In the genomic region with DNA sequence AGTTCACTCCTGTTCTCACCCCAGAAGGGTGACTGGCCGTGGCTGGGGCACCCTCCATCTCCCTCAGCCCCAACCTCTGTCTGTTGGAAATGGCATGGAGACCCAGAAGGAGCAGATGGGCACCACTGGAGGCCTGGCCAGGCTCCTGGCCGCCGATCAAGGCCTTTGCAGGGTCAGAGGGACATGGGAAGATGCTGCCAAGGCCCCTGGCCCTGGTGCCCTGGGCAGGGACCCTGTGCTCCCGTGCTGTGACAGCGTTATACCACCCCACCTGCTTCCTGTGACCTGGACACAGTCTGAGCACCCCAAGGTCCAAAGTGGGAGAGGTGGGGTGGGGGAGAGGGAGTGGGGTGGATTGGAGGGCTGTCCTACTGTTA, we compare ENCODE assay signal across 19 cellular contexts. TPM values are rescaled to one million over a fixed set of nuclear protein-coding genes. Genes with fewer than 3 reads are reported as not detected.
DNase-seq lines count a peak whose midpoint lies in the region; ATAC-seq and TF ChIP-seq lines count a peak whose summit lies in the region.
"Had no signal": no experiment of that assay in that cellular context is flagged by ENCODE, and none has a peak within 500 bp of the region (broad histone marks: within the 10 kb centered on the region; RNA-seq: fewer than 3 reads in every experiment).

No MANE protein-coding gene starts in this region.

- no TSS peak for BruUV-seq in Calu3 (replicated peaks; lab: Mats Ljungman, UMichigan)

- peaks cover 77% of the 10 kb centered on the region for H3K4me1 ChIP-seq in skeletal muscle satellite cell (ENCODE audit: control insufficient read depth, insufficient read depth, low read length)

- no peaks in the 10 kb centered on the region for H3K27me3 Mint-ChIP-seq in activated T-cell treated with anti-CD3 and anti-CD28 coated beads, Interleukin-2, amount 50 U/mL, for 24 hours
- no peaks in the 10 kb centered on the region for H3K27me3 Mint-ChIP-seq in activated T-cell treated with anti-CD3 and anti-CD28 coated beads, Interleukin-2, amount 50 U/mL, for 4 hours (ENCODE audit: low read depth)
- H3K27me3 Mint-ChIP-seq in Calu3 (ENCODE audit: unreplicated experiment), result no peaks in the 10 kb centered on the region
- H3K27me3 Mint-ChIP-seq: brain; memory B cell; stimulated activated naive CD8-positive, alpha-beta T cell treated with anti-CD3 and anti-CD28 coated beads, Interleukin-15, Interleukin-2, amounts not matched to agents 100 ng/mL and 50 ng/mL, for 24 hours had no signal

- peak overlapping the region; percentile 68 for H3K27ac Mint-ChIP-seq in activated T-cell treated with anti-CD3 and anti-CD28 coated beads, Interleukin-2, amount 50 U/mL, for 24 hours
- H3K27ac Mint-ChIP-seq in Calu3 (ENCODE audit: unreplicated experiment), result no peak overlapping the region
- H3K27ac Mint-ChIP-seq: HFFc6; memory B cell; nephron; stimulated activated naive CD8-positive, alpha-beta T cell treated with anti-CD3 and anti-CD28 coated beads, Interleukin-15, Interleukin-2, amounts not matched to agents 100 ng/mL and 50 ng/mL, for 24 hours had no signal

- H3K4me2 ChIP-seq in skeletal muscle satellite cell (ENCODE audit: low read length), result peak overlapping the region; percentile 97

- H3K4me3 Mint-ChIP-seq in activated T-cell treated with anti-CD3 and anti-CD28 coated beads, Interleukin-2, amount 50 U/mL, for 24 hours, result no peak overlapping the region
- no peak overlapping the region for H3K4me3 Mint-ChIP-seq in activated T-cell treated with anti-CD3 and anti-CD28 coated beads, Interleukin-2, amount 50 U/mL, for 4 hours
- H3K4me3 Mint-ChIP-seq in Calu3 (ENCODE audit: low read depth, unreplicated experiment), result peak overlapping the region; percentile 64
- H3K4me3 Mint-ChIP-seq: brain; HFFc6; nephron; stimulated activated naive CD8-positive, alpha-beta T cell treated with anti-CD3 and anti-CD28 coated beads, Interleukin-15, Interleukin-2, amounts not matched to agents 100 ng/mL and 50 ng/mL, for 24 hours had no signal

- no peak for DNase-seq in activated T-cell treated with anti-CD3 and anti-CD28 coated beads, Interleukin-2, amount 50 U/mL, for 24 hours
- no peak for DNase-seq in activated T-cell treated with anti-CD3 and anti-CD28 coated beads, Interleukin-2, amount 50 U/mL, for 4 hours
- DNase-seq in Calu3 (no peak), H7 (no peak), NCI-H82 treated with DMSO at 0.1 percent for 48 hours (lab: John Stamatoyannopoulos, UW; ENCODE audit: unreplicated experiment) (no peak)
- DNase-seq in stimulated activated CD4-positive, alpha-beta T cell treated with anti-CD3 and anti-CD28 coated beads, Interleukin-12 subunit alpha, Interleukin-12 subunit beta, amount 100 ng/mL, for 4 hours, result no peak
- DNase-seq: activated naive CD4-positive, alpha-beta T cell treated with anti-CD3 and anti-CD28 coated beads, Interleukin-2, amount 50 U/mL, for 16 hours; COR-L47; HFFc6; NCI-H1436 treated with DMSO at 0.1 percent for 48 hours; NK-92 treated with Interleukin-12 subunit alpha and Interleukin-12 subunit beta, amount 100 ng/mL, for 24 hours; SHP77; stimulated activated CD4-positive, alpha-beta T cell treated with anti-CD3 and anti-CD28 coated beads, Interleukin-15, amount 100 ng/mL, for 24 hours had no signal

- peak overlapping the region; percentile 35 for H3K4me3 ChIP-seq in skeletal muscle satellite cell (ENCODE audit: low read length)
- H3K4me3 ChIP-seq in H7 (ENCODE audit: insufficient read depth, low read depth, low read length), result no peak overlapping the region

- intact Hi-C loops in Calu3 (cut with micrococcal nuclease; ENCODE audit: unreplicated experiment), result no loop called here

- peaks cover 60% of the 10 kb centered on the region for H3K36me3 ChIP-seq in skeletal muscle satellite cell (ENCODE audit: insufficient read depth, low read length)
- H3K36me3 ChIP-seq in H7 (replicated peaks; ENCODE audit: control insufficient read depth, insufficient read depth, low read length), result peaks cover 1% of the 10 kb centered on the region; the same call in 1 of the 2 replicates

- H3K27me3 ChIP-seq in skeletal muscle satellite cell (ENCODE audit: control insufficient read depth, insufficient read depth, low read length) (no peaks in the 10 kb centered on the region), H7 (ENCODE audit: control insufficient read depth, insufficient read depth, low read length) (peaks cover 3% of the 10 kb centered on the region; the same call in 1 of the 2 replicates)

- H3K9ac ChIP-seq in skeletal muscle satellite cell (ENCODE audit: low read depth, low read length), result peak overlapping the region; percentile 28

- H3K36me3 Mint-ChIP-seq in activated T-cell treated with anti-CD3 and anti-CD28 coated beads, Interleukin-2, amount 50 U/mL, for 24 hours (ENCODE audit: low read depth), result peaks cover 33% of the 10 kb centered on the region
- no peaks in the 10 kb centered on the region for H3K36me3 Mint-ChIP-seq in activated T-cell treated with anti-CD3 and anti-CD28 coated beads, Interleukin-2, amount 50 U/mL, for 4 hours (ENCODE audit: insufficient read depth)
- peaks cover 70% of the 10 kb centered on the region for H3K36me3 Mint-ChIP-seq in Calu3 (ENCODE audit: insufficient read depth, unreplicated experiment)
- H3K36me3 Mint-ChIP-seq: brain, memory B cell had no signal

- peaks cover 51% of the 10 kb centered on the region for H3K4me1 Mint-ChIP-seq in activated T-cell treated with anti-CD3 and anti-CD28 coated beads, Interleukin-2, amount 50 U/mL, for 24 hours (ENCODE audit: low read depth)
- H3K4me1 Mint-ChIP-seq in activated T-cell treated with anti-CD3 and anti-CD28 coated beads, Interleukin-2, amount 50 U/mL, for 4 hours (ENCODE audit: low read depth), result peaks cover 42% of the 10 kb centered on the region
- H3K4me1 Mint-ChIP-seq in Calu3 (ENCODE audit: low read depth, unreplicated experiment), result peaks cover 24% of the 10 kb centered on the region

- no peaks in the 10 kb centered on the region for H3K9me3 ChIP-seq in skeletal muscle satellite cell (replicated peaks; ENCODE audit: low read length)

- no peak for ATAC-seq in activated T-cell treated with anti-CD3 and anti-CD28 coated beads, Interleukin-2, amount 50 U/mL, for 4 hours

- H3K9me3 Mint-ChIP-seq in activated T-cell treated with anti-CD3 and anti-CD28 coated beads, Interleukin-2, amount 50 U/mL, for 24 hours, result no peaks in the 10 kb centered on the region
- H3K9me3 Mint-ChIP-seq in activated T-cell treated with anti-CD3 and anti-CD28 coated beads, Interleukin-2, amount 50 U/mL, for 4 hours, result no peaks in the 10 kb centered on the region
- H3K9me3 Mint-ChIP-seq in Calu3 (ENCODE audit: low read depth, unreplicated experiment), result no peaks in the 10 kb centered on the region
- H3K9me3 Mint-ChIP-seq: brain; HFFc6; memory B cell; nephron; stimulated activated naive CD8-positive, alpha-beta T cell treated with anti-CD3 and anti-CD28 coated beads, Interleukin-15, Interleukin-2, amounts not matched to agents 100 ng/mL and 50 ng/mL, for 24 hours had no signal

- CTCF ChIA-PET in Calu3 (lab: Charles Lee), result no interaction called here

- TF ChIP-seq CTCF in Calu3 (IDR thresholded peaks at IDR 0.05; ENCODE audit: unreplicated experiment), result no peak

- peak overlapping the region; percentile 97 for H3K27ac ChIP-seq in cingulate gyrus (ENCODE audit: low read depth, low read length)

RNA-seq across cellular contexts. Expression of a gene that starts 3.5 kb away (rescaled TPM):
- total RNA-seq in activated T-cell treated with anti-CD3 and anti-CD28 coated beads, Interleukin-2, amount 50 U/mL, for 4 hours, result 10 to 100 TPM; 51.8 to 54.9 (median 54.5) TPM
- 208 and 220 TPM in 2 replicates for total RNA-seq in Calu3 (2022)
- 52.5 and 54.0 TPM in 2 replicates for total RNA-seq in skeletal muscle satellite cell (2012; rRNA removed)
- total RNA-seq in H7 (2014; rRNA removed; shearing (Covaris generic)), result 62.8 and 78.6 TPM in 2 replicates

RNA-seq across cellular contexts. Expression of a gene that starts 31.1 kb away (rescaled TPM):
- 1 to 10 TPM in 1 of 3 donors, under 1 TPM in 2; 0.66 to 1.2 (median 0.69) TPM for total RNA-seq in activated T-cell treated with anti-CD3 and anti-CD28 coated beads, Interleukin-2, amount 50 U/mL, for 4 hours
- 8.6 and 10.0 TPM in 2 replicates for total RNA-seq in Calu3 (2022)
- total RNA-seq in skeletal muscle satellite cell (2012; rRNA removed), result 1.0 and 2.8 TPM in 2 replicates
- 10.3 and 11.2 TPM in 2 replicates for total RNA-seq in H7 (2014; rRNA removed; shearing (Covaris generic))
